In the genomic region with DNA sequence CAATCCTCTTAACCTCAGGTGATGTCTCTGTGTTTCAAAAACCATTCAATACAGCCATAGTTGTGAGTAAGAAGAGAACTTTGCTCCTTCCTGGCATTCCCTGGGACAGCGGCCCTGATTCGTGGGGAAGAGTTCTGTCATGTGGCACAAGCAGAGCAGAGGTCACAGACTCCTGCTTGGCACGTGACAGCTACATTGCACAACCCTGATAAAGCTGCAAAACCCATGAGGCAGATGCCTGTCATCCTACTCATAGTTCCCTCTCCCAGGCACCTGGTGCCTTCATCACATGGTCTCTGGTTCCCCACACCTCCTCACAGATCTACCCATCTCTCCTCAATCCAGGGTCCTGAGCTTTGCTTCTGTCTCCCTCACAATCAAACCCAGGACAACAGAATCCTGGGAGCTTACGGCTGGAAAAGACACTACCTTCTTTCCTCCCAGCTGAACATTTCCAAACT, we compare ENCODE assay signal across 1 cellular context.
TF ChIP-seq lines count a peak whose summit lies in the region.

No MANE protein-coding gene starts in this region.

TF ChIP-seq in HepG2, 621 proteins besides CTCF, POLR2A, EP300 and RAD21 (continued from another document and continues in another):
- TF ChIP-seq CEBPB (IDR thresholded peaks at IDR 0.05; ENCODE audit: borderline replicate concordance, low read depth, low read length): peak; percentile 100
- TF ChIP-seq MED8 (CRISPR knock-in tag; IDR thresholded peaks at IDR 0.05; ENCODE audit: insufficient replicate concordance): peak; percentile 87
- TF ChIP-seq ZBTB8A (CRISPR knock-in tag; IDR thresholded peaks at IDR 0.05; ENCODE audit: borderline replicate concordance, low read depth): no peak
- TF ChIP-seq, protein P1, sequence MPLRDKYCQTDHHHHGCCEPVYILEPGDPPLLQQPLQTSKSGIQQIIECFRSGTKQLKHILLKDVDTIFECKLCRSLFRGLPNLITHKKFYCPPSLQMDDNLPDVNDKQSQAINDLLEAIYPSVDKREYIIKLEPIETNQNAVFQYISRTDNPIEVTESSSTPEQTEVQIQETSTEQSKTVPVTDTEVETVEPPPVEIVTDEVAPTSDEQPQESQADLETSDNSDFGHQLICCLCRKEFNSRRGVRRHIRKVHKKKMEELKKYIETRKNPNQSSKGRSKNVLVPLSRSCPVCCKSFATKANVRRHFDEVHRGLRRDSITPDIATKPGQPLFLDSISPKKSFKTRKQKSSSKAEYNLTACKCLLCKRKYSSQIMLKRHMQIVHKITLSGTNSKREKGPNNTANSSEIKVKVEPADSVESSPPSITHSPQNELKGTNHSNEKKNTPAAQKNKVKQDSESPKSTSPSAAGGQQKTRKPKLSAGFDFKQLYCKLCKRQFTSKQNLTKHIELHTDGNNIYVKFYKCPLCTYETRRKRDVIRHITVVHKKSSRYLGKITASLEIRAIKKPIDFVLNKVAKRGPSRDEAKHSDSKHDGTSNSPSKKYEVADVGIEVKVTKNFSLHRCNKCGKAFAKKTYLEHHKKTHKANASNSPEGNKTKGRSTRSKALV (CRISPR knock-in tag; IDR thresholded peaks at IDR 0.05): peak; percentile 53; the same call in 1 of the 2 replicates
- TF ChIP-seq ELF3 (CRISPR knock-in tag; IDR thresholded peaks at IDR 0.05): peak; percentile 96
- peak; percentile 94 for TF ChIP-seq KDM1A (CRISPR knock-in tag; IDR thresholded peaks at IDR 0.05)
- peak; percentile 85 for TF ChIP-seq NFIC (IDR thresholded peaks at IDR 0.05; ENCODE audit: low read length)
- TF ChIP-seq, protein P2, sequence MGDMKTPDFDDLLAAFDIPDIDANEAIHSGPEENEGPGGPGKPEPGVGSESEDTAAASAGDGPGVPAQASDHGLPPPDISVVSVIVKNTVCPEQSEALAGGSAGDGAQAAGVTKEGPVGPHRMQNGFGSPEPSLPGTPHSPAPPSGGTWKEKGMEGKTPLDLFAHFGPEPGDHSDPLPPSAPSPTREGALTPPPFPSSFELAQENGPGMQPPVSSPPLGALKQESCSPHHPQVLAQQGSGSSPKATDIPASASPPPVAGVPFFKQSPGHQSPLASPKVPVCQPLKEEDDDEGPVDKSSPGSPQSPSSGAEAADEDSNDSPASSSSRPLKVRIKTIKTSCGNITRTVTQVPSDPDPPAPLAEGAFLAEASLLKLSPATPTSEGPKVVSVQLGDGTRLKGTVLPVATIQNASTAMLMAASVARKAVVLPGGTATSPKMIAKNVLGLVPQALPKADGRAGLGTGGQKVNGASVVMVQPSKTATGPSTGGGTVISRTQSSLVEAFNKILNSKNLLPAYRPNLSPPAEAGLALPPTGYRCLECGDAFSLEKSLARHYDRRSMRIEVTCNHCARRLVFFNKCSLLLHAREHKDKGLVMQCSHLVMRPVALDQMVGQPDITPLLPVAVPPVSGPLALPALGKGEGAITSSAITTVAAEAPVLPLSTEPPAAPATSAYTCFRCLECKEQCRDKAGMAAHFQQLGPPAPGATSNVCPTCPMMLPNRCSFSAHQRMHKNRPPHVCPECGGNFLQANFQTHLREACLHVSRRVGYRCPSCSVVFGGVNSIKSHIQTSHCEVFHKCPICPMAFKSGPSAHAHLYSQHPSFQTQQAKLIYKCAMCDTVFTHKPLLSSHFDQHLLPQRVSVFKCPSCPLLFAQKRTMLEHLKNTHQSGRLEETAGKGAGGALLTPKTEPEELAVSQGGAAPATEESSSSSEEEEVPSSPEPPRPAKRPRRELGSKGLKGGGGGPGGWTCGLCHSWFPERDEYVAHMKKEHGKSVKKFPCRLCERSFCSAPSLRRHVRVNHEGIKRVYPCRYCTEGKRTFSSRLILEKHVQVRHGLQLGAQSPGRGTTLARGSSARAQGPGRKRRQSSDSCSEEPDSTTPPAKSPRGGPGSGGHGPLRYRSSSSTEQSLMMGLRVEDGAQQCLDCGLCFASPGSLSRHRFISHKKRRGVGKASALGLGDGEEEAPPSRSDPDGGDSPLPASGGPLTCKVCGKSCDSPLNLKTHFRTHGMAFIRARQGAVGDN (CRISPR knock-in tag; IDR thresholded peaks at IDR 0.05): peak; percentile 91
- TF ChIP-seq DNMT1 (CRISPR knock-in tag; IDR thresholded peaks at IDR 0.05): 0 out of 2 replicates have a peak, but pooled peaks have one; percentile 34
- TF ChIP-seq, protein P3, sequence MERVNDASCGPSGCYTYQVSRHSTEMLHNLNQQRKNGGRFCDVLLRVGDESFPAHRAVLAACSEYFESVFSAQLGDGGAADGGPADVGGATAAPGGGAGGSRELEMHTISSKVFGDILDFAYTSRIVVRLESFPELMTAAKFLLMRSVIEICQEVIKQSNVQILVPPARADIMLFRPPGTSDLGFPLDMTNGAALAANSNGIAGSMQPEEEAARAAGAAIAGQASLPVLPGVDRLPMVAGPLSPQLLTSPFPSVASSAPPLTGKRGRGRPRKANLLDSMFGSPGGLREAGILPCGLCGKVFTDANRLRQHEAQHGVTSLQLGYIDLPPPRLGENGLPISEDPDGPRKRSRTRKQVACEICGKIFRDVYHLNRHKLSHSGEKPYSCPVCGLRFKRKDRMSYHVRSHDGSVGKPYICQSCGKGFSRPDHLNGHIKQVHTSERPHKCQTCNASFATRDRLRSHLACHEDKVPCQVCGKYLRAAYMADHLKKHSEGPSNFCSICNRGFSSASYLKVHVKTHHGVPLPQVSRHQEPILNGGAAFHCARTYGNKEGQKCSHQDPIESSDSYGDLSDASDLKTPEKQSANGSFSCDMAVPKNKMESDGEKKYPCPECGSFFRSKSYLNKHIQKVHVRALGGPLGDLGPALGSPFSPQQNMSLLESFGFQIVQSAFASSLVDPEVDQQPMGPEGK (CRISPR knock-in tag; IDR thresholded peaks at IDR 0.05): no peak; the same call in 1 of the 2 replicates
- TF ChIP-seq HDAC2 (CRISPR knock-in tag; IDR thresholded peaks at IDR 0.05): peak; percentile 99
- TF ChIP-seq NR3C1 (CRISPR knock-in tag; IDR thresholded peaks at IDR 0.05): no peak
- TF ChIP-seq, protein P4, sequence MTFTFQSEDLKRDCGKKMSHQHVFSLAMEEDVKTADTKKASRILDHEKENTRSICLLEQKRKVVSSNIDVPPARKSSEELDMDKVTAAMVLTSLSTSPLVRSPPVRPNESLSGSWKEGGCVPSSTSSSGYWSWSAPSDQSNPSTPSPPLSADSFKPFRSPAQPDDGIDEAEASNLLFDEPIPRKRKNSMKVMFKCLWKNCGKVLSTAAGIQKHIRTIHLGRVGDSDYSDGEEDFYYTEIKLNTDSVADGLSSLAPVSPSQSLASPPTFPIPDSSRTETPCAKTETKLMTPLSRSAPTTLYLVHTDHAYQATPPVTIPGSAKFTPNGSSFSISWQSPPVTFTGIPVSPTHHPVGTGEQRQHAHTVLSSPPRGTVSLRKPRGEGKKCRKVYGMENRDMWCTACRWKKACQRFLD (CRISPR knock-in tag; IDR thresholded peaks at IDR 0.05; ENCODE audit: borderline replicate concordance): peak; percentile 81; the same call in 1 of the 2 replicates
- TF ChIP-seq, protein P5, sequence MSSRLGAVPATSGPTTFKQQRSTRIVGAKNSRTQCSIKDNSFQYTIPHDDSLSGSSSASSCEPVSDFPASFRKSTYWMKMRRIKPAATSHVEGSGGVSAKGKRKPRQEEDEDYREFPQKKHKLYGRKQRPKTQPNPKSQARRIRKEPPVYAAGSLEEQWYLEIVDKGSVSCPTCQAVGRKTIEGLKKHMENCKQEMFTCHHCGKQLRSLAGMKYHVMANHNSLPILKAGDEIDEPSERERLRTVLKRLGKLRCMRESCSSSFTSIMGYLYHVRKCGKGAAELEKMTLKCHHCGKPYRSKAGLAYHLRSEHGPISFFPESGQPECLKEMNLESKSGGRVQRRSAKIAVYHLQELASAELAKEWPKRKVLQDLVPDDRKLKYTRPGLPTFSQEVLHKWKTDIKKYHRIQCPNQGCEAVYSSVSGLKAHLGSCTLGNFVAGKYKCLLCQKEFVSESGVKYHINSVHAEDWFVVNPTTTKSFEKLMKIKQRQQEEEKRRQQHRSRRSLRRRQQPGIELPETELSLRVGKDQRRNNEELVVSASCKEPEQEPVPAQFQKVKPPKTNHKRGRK (CRISPR knock-in tag; IDR thresholded peaks at IDR 0.05): no peak
- TF ChIP-seq RXRB (CRISPR knock-in tag; IDR thresholded peaks at IDR 0.05; ENCODE audit: borderline replicate concordance): peak; percentile 100
- TF ChIP-seq ZNF562 (CRISPR knock-in tag; IDR thresholded peaks at IDR 0.05; ENCODE audit: borderline replicate concordance): no peak
- TF ChIP-seq, protein P6, sequence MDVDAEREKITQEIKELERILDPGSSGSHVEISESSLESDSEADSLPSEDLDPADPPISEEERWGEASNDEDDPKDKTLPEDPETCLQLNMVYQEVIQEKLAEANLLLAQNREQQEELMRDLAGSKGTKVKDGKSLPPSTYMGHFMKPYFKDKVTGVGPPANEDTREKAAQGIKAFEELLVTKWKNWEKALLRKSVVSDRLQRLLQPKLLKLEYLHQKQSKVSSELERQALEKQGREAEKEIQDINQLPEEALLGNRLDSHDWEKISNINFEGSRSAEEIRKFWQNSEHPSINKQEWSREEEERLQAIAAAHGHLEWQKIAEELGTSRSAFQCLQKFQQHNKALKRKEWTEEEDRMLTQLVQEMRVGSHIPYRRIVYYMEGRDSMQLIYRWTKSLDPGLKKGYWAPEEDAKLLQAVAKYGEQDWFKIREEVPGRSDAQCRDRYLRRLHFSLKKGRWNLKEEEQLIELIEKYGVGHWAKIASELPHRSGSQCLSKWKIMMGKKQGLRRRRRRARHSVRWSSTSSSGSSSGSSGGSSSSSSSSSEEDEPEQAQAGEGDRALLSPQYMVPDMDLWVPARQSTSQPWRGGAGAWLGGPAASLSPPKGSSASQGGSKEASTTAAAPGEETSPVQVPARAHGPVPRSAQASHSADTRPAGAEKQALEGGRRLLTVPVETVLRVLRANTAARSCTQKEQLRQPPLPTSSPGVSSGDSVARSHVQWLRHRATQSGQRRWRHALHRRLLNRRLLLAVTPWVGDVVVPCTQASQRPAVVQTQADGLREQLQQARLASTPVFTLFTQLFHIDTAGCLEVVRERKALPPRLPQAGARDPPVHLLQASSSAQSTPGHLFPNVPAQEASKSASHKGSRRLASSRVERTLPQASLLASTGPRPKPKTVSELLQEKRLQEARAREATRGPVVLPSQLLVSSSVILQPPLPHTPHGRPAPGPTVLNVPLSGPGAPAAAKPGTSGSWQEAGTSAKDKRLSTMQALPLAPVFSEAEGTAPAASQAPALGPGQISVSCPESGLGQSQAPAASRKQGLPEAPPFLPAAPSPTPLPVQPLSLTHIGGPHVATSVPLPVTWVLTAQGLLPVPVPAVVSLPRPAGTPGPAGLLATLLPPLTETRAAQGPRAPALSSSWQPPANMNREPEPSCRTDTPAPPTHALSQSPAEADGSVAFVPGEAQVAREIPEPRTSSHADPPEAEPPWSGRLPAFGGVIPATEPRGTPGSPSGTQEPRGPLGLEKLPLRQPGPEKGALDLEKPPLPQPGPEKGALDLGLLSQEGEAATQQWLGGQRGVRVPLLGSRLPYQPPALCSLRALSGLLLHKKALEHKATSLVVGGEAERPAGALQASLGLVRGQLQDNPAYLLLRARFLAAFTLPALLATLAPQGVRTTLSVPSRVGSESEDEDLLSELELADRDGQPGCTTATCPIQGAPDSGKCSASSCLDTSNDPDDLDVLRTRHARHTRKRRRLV (CRISPR knock-in tag; IDR thresholded peaks at IDR 0.05): 0 out of 2 replicates have a peak, but pooled peaks have one; percentile 59
- TF ChIP-seq SKI (IDR thresholded peaks at IDR 0.05; ENCODE audit: partially characterized antibody): peak; percentile 92
- no peak for TF ChIP-seq U2AF2 (IDR thresholded peaks at IDR 0.05; ENCODE audit: low read depth, low read length)
- no peak for TF ChIP-seq MTF2 (CRISPR knock-in tag; IDR thresholded peaks at IDR 0.05; ENCODE audit: borderline replicate concordance)
- TF ChIP-seq SP2 (CRISPR knock-in tag; IDR thresholded peaks at IDR 0.05): no peak
- no peak for TF ChIP-seq ZNF10 (CRISPR knock-in tag; IDR thresholded peaks at IDR 0.05; ENCODE audit: borderline replicate concordance, low read depth)
- peak; percentile 93 for TF ChIP-seq ZNF644 (CRISPR knock-in tag; IDR thresholded peaks at IDR 0.05; ENCODE audit: low read depth)
- no peak for TF ChIP-seq ZNF282 (IDR thresholded peaks at IDR 0.05; ENCODE audit: partially characterized antibody)
- TF ChIP-seq, protein P7, sequence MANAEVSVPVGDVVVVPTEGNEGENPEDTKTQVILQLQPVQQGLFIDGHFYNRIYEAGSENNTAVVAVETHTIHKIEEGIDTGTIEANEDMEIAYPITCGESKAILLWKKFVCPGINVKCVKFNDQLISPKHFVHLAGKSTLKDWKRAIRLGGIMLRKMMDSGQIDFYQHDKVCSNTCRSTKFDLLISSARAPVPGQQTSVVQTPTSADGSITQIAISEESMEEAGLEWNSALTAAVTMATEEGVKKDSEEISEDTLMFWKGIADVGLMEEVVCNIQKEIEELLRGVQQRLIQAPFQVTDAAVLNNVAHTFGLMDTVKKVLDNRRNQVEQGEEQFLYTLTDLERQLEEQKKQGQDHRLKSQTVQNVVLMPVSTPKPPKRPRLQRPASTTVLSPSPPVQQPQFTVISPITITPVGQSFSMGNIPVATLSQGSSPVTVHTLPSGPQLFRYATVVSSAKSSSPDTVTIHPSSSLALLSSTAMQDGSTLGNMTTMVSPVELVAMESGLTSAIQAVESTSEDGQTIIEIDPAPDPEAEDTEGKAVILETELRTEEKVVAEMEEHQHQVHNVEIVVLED (CRISPR knock-in tag; IDR thresholded peaks at IDR 0.05; ENCODE audit: borderline replicate concordance): peak; percentile 62; the same call in 1 of the 2 replicates
- no peak for TF ChIP-seq ZNF720 (CRISPR knock-in tag; IDR thresholded peaks at IDR 0.05)
- no peak for TF ChIP-seq ADNP (CRISPR knock-in tag; IDR thresholded peaks at IDR 0.05)
- TF ChIP-seq, protein P8, sequence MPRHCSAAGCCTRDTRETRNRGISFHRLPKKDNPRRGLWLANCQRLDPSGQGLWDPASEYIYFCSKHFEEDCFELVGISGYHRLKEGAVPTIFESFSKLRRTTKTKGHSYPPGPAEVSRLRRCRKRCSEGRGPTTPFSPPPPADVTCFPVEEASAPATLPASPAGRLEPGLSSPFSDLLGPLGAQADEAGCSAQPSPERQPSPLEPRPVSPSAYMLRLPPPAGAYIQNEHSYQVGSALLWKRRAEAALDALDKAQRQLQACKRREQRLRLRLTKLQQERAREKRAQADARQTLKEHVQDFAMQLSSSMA (CRISPR knock-in tag; IDR thresholded peaks at IDR 0.05): peak; percentile 85; the same call in 1 of the 2 replicates
- TF ChIP-seq NFIB (CRISPR knock-in tag; IDR thresholded peaks at IDR 0.05; ENCODE audit: borderline replicate concordance): no peak
- TF ChIP-seq RFX1 (IDR thresholded peaks at IDR 0.05): no peak
- peak; percentile 66 for TF ChIP-seq GABPB1 (CRISPR knock-in tag; IDR thresholded peaks at IDR 0.05)
- no peak for TF ChIP-seq NFE2L1 (CRISPR knock-in tag; IDR thresholded peaks at IDR 0.05; ENCODE audit: borderline replicate concordance)
- TF ChIP-seq, protein P9, sequence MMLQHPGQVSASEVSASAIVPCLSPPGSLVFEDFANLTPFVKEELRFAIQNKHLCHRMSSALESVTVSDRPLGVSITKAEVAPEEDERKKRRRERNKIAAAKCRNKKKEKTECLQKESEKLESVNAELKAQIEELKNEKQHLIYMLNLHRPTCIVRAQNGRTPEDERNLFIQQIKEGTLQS (CRISPR knock-in tag; IDR thresholded peaks at IDR 0.05): peak; percentile 83
- peak; percentile 75; the same call in 1 of the 2 replicates for TF ChIP-seq TRIM24 (CRISPR knock-in tag; IDR thresholded peaks at IDR 0.05)
- no peak for TF ChIP-seq CHCHD3 (CRISPR knock-in tag; IDR thresholded peaks at IDR 0.05)
- TF ChIP-seq, protein P10, sequence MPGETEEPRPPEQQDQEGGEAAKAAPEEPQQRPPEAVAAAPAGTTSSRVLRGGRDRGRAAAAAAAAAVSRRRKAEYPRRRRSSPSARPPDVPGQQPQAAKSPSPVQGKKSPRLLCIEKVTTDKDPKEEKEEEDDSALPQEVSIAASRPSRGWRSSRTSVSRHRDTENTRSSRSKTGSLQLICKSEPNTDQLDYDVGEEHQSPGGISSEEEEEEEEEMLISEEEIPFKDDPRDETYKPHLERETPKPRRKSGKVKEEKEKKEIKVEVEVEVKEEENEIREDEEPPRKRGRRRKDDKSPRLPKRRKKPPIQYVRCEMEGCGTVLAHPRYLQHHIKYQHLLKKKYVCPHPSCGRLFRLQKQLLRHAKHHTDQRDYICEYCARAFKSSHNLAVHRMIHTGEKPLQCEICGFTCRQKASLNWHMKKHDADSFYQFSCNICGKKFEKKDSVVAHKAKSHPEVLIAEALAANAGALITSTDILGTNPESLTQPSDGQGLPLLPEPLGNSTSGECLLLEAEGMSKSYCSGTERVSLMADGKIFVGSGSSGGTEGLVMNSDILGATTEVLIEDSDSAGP (CRISPR knock-in tag; IDR thresholded peaks at IDR 0.05; ENCODE audit: borderline replicate concordance): peak; percentile 98
